In the genomic region with DNA sequence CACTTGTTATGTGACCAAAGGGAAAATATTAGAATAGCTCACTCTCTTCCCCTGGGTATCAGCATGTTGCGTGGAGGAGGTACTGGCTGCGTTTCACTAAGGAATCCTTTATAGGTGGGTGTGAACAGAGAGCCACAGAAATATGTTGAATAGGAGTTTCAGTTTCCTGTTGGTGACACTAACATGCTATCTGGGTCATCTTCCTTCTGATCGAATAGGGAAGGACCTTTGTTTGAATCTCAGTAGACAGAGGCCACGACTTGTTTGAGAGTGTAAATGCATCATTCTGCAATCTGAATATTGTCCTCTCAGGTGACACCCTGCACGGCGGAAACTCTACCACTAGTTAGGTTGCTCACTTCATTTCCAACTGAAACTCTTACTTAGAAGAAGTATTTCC, we compare ENCODE assay signal across 12 cellular contexts.
DNase-seq lines count a peak whose midpoint lies in the region; ATAC-seq and TF ChIP-seq lines count a peak whose summit lies in the region.
"Had no signal": no experiment of that assay in that cellular context is flagged by ENCODE, and none has a peak within 500 bp of the region (broad histone marks: within the 10 kb centered on the region; RNA-seq: fewer than 3 reads in every experiment).

No MANE protein-coding gene starts in this region.

- H3K27me3 Mint-ChIP-seq in CD4-positive, alpha-beta T cell, result no peaks in the 10 kb centered on the region
- no peaks in the 10 kb centered on the region; the same call in 1 of the 2 replicates for H3K27me3 Mint-ChIP-seq in H9 (ENCODE audit: low read depth)
- H3K27me3 Mint-ChIP-seq: CD8-positive, alpha-beta memory T cell had no signal

- no CpG with 5 or more reads among the region's 6 CpGs for WGBS in H9 (ENCODE audit: extremely low coverage, insufficient read length, low lambda C conversion rate)

- peak overlapping the region; percentile 34 for H3K27ac Mint-ChIP-seq in CD4-positive, alpha-beta T cell
- no peak overlapping the region for H3K27ac Mint-ChIP-seq in H9

- no peak overlapping the region for H3K27ac ChIP-seq in CD4-positive, alpha-beta T cell (ENCODE audit: low read depth, low read length)
- no peak overlapping the region for H3K27ac ChIP-seq in H9 (ENCODE audit: insufficient read length, low read depth, low read length)

- no peak overlapping the region for H3K4me3 Mint-ChIP-seq in CD4-positive, alpha-beta T cell
- H3K4me3 Mint-ChIP-seq in H9, result no peak overlapping the region

- no peak overlapping the region for H3K9ac ChIP-seq in H9 (ENCODE audit: extremely low read depth, insufficient read length, low read length)

- H3K36me3 Mint-ChIP-seq in CD4-positive, alpha-beta T cell (ENCODE audit: low read depth), result peaks cover 77% of the 10 kb centered on the region
- H3K36me3 Mint-ChIP-seq in H9 (ENCODE audit: insufficient read depth in 1 of 3, low read depth in 3 of 3), result peaks cover 0 to 3% (median 0%) of the 10 kb centered on the region in 3 experiments; a peak in 1 of 7 replicates

- H2BK120ac ChIP-seq in H9 (ENCODE audit: low read depth, low read length, poor library complexity, severe bottlenecking), result no peak overlapping the region

- H3K27me3 ChIP-seq in CD4-positive, alpha-beta T cell (ENCODE audit: control insufficient read depth, insufficient read depth, low read length), result no peaks in the 10 kb centered on the region
- no peaks in the 10 kb centered on the region for H3K27me3 ChIP-seq in H9 (ENCODE audit: insufficient read depth, low read length)

- no peak overlapping the region for H2BK5ac ChIP-seq in H9 (ENCODE audit: insufficient read length, low read length)

- TF ChIP-seq CTCF in CD4-positive, alpha-beta T cell (IDR thresholded peaks at IDR 0.05), result no peak
- TF ChIP-seq CTCF in H9 (conservative IDR thresholded peaks at IDR 0.05), result no peak

- no peak overlapping the region for H4K5ac ChIP-seq in H9 (ENCODE audit: insufficient read length, low read depth, low read length)

- no peak overlapping the region for H3T11ph ChIP-seq in H9 (ENCODE audit: low read length)

- no peak for DNase-seq in CD4-positive, alpha-beta T cell
- DNase-seq in head of caudate nucleus (no peak), H9 (no peak), mucosa of gallbladder (ENCODE audit: low spot score) (no peak), NCI-H1694 treated with DMSO at 0.1 percent for 48 hours (lab: John Stamatoyannopoulos, UW) (no peak)
- DNase-seq: CD8-positive, alpha-beta memory T cell; erythroblast; kidney had no signal

- H3K9me3 ChIP-seq in CD4-positive, alpha-beta T cell (ENCODE audit: control insufficient read depth, low read length), result no peaks in the 10 kb centered on the region
- no peaks in the 10 kb centered on the region for H3K9me3 ChIP-seq in H9 (ENCODE audit: control insufficient read depth, low read depth, low read length)

- no peak overlapping the region for H3K14ac ChIP-seq in H9 (ENCODE audit: insufficient read depth, low read length)

- no peak for ATAC-seq in CD4-positive, alpha-beta T cell (ENCODE audit: poor library complexity)
- ATAC-seq in GM19023 (IDR thresholded peaks at IDR 0.05; ENCODE audit: unreplicated experiment), result peak; percentile 68
- ATAC-seq in HG02759 (IDR thresholded peaks at IDR 0.05; ENCODE audit: unreplicated experiment), result peak; percentile 63
- ATAC-seq in HG03565 (IDR thresholded peaks at IDR 0.05; ENCODE audit: unreplicated experiment), result peak; percentile 78
- ATAC-seq: K562 had no signal

- 0 out of 2 replicates have a peak, but pooled peaks cover 1% of the 10 kb centered on the region for H3K79me2 ChIP-seq in H9 (ENCODE audit: insufficient read depth, low read length)

- H2BK12ac ChIP-seq in H9 (ENCODE audit: insufficient read length, low read depth, low read length), result no peak overlapping the region

- peaks cover 50% of the 10 kb centered on the region for H3K4me1 Mint-ChIP-seq in CD4-positive, alpha-beta T cell (ENCODE audit: low read depth)
- H3K4me1 Mint-ChIP-seq in H9, result peaks cover 16 to 19% of the 10 kb centered on the region in 2 experiments

- no peaks in the 10 kb centered on the region for H3K79me1 ChIP-seq in H9 (ENCODE audit: insufficient read depth, low read depth, low read length, poor library complexity, severe bottlenecking)

- H3K56ac ChIP-seq in H9 (ENCODE audit: insufficient read length, low read depth, low read length), result no peak overlapping the region

- H4K8ac ChIP-seq in H9 (replicated peaks; ENCODE audit: insufficient read length, low read depth, low read length), result no peak overlapping the region

- H4K20me1 ChIP-seq in H9 (ENCODE audit: control insufficient read depth, insufficient read depth, insufficient read length), result no peaks in the 10 kb centered on the region

- POLR2A ChIA-PET in CD4-positive, alpha-beta T cell (lab: Charles Lee), result no interaction called here

- no peak overlapping the region for H2BK15ac ChIP-seq in H9 (ENCODE audit: low read depth, low read length)

- H2AFZ ChIP-seq in H9 (ENCODE audit: low read length), result no peak overlapping the region

- H3K4me2 ChIP-seq in H9 (ENCODE audit: insufficient read depth, insufficient read length, low read length), result no peak overlapping the region

- H3K4ac ChIP-seq in H9 (ENCODE audit: low read depth, low read length), result no peak overlapping the region

- H3K23ac ChIP-seq in H9 (ENCODE audit: insufficient read length, low read depth, low read length), result no peak overlapping the region

- no peaks in the 10 kb centered on the region for H3K9me3 Mint-ChIP-seq in CD4-positive, alpha-beta T cell
- no peaks in the 10 kb centered on the region for H3K9me3 Mint-ChIP-seq in H9
- H3K9me3 Mint-ChIP-seq: CD8-positive, alpha-beta memory T cell had no signal

- no peak overlapping the region for H2BK20ac ChIP-seq in H9 (ENCODE audit: low read depth, low read length, poor library complexity, severe bottlenecking)

- H4K91ac ChIP-seq in H9 (ENCODE audit: insufficient read length, low read depth, low read length), result no peak overlapping the region

- intact Hi-C loops in CD4-positive, alpha-beta T cell (cut with DNase I, micrococcal nuclease), result loop anchor here in 1 of 2 experiments (10.0 kb wide), 1 partner anchor 270 kb away; no protein-coding TSS in a partner anchor
- intact Hi-C loops in head of caudate nucleus (cut with DNase I), result no loop called here

- no peaks in the 10 kb centered on the region for H3K23me2 ChIP-seq in H9 (ENCODE audit: insufficient read length, low read depth, low read length, poor library complexity, severe bottlenecking)

- H3K4me1 ChIP-seq in H9 (ENCODE audit: insufficient read depth, low read length), result peaks cover 5% of the 10 kb centered on the region; the same call in 1 of the 2 replicates

- CTCF ChIA-PET in CD4-positive, alpha-beta T cell (lab: Charles Lee), result no interaction called here

- H2AK5ac ChIP-seq in H9 (ENCODE audit: insufficient read length, low read length), result no peak overlapping the region

- no peak overlapping the region for H3K18ac ChIP-seq in H9 (ENCODE audit: insufficient read length, low read depth, low read length)
